14 cellular contexts compared by ENCODE assay signal in the genomic region with DNA sequence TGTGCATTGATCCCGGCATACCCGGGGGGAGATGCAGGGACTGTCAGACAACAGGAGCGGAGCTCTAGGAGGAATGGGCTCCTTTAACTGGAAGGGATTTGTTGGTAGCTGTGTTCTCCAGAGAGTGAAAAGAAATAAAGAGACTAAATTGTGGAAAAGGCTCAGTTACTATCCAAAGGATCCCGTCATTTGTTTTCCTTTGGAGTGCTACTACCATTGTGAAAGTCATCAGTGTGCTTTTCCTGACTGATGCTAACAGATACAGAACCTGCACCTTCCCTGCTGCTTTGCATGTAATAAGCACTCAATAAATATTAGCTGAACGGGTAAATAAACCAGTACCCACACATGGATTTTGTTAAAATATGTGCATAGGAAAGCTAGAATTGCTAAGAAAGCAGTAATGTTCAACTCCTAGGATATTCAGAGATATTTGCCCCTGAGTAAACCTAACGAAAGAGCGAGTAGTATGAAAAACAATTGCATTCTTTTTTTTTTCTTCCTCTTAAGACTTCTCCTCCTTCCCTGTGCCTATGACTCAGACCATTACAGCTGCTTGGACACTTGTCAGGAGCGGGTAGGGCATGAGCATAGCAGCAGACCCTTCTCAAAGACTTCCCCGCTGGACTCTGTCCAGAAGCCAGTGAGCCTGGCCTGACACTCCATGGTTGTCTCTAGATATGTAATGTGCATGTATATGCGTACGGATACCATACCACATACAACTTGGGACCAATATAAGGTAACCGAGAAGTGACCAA. TPM values are rescaled to one million over a fixed set of nuclear protein-coding genes. Genes with fewer than 3 reads are reported as not detected.
DNase-seq lines count a peak whose midpoint lies in the region; ATAC-seq and TF ChIP-seq lines count a peak whose summit lies in the region.
"Had no signal": no experiment of that assay in that cellular context is flagged by ENCODE, and none has a peak within 500 bp of the region (broad histone marks: within the 10 kb centered on the region; RNA-seq: fewer than 3 reads in every experiment).

No MANE protein-coding gene starts in this region.

- no peaks in the 10 kb centered on the region for H3K36me3 ChIP-seq in ovary
- no peaks in the 10 kb centered on the region for H3K36me3 ChIP-seq in Karpas-422 (ENCODE audit: insufficient read depth, low read length)
- H3K36me3 ChIP-seq: prostate gland had no signal

- H3K4me1 Mint-ChIP-seq in glutamatergic neuron (ENCODE audit: low read depth, unreplicated experiment): peaks cover 8% of the 10 kb centered on the region

- TF ChIP-seq POLR2A in ovary (IDR thresholded peaks at IDR 0.05): no peak

- no peaks in the 10 kb centered on the region for H3K36me3 Mint-ChIP-seq in glutamatergic neuron (ENCODE audit: unreplicated experiment)

- peak overlapping the region; percentile 48 for H3K4me3 Mint-ChIP-seq in glutamatergic neuron (ENCODE audit: unreplicated experiment)

- H3K27ac ChIP-seq in ovary (no peak overlapping the region), Karpas-422 (ENCODE audit: low read length) (no peak overlapping the region)
- H3K27ac ChIP-seq: prostate gland had no signal

- H3K9me3 Mint-ChIP-seq in glutamatergic neuron (ENCODE audit: unreplicated experiment): no peaks in the 10 kb centered on the region

- intact Hi-C loops in ovary (cut with DNase I): no loop called here

- H3K9me2 ChIP-seq in Karpas-422 (replicated peaks; ENCODE audit: insufficient read depth, low read length): no peaks in the 10 kb centered on the region

- H3K4me1 ChIP-seq in ovary (ENCODE audit: insufficient read depth) (no peaks in the 10 kb centered on the region), Karpas-422 (ENCODE audit: low read length) (no peaks in the 10 kb centered on the region)
- H3K4me1 ChIP-seq: BE2C, prostate gland had no signal

- peak overlapping the region; percentile 62 for H3K27ac Mint-ChIP-seq in glutamatergic neuron (ENCODE audit: unreplicated experiment)

- H3K27me3 Mint-ChIP-seq in glutamatergic neuron (ENCODE audit: unreplicated experiment): peaks cover 2% of the 10 kb centered on the region

- TF ChIP-seq CTCF in AG09319 (IDR thresholded peaks at IDR 0.05; ENCODE audit: low read depth, low read length) (no peak), glutamatergic neuron (IDR thresholded peaks at IDR 0.05; ENCODE audit: partially characterized antibody, unreplicated experiment) (no peak), ovary (IDR thresholded peaks at IDR 0.05) (no peak)

- no peak for TF ChIP-seq EP300 in ovary (IDR thresholded peaks at IDR 0.05)

- H3K79me2 ChIP-seq in Karpas-422 (ENCODE audit: low read length): no peaks in the 10 kb centered on the region

- H2AFZ ChIP-seq in Karpas-422 (ENCODE audit: low read length): no peak overlapping the region

- DNase-seq in AG09319 (ENCODE audit: extremely low read depth, low read depth): peak; percentile 25
- peak; percentile 31 for DNase-seq in amniotic epithelial cell (ENCODE audit: low read depth)
- DNase-seq in glutamatergic neuron: no peak
- DNase-seq in ovary: peak in 1 of 5 donors; percentile 27
- no peak for DNase-seq in NCI-H1694 (lab: John Stamatoyannopoulos, UW)
- no peak for DNase-seq in Karpas-422
- DNase-seq in activated gamma-delta T cell (lab: John Stamatoyannopoulos, UW): no peak
- DNase-seq: activated CD4-positive, alpha-beta T cell treated with anti-CD3 and anti-CD28 coated beads for 1 hour; activated naive CD4-positive, alpha-beta T cell treated with anti-CD3 and anti-CD28 coated beads, Interleukin-2, amount 50 U/mL, for 16 hours; BE2C; NCI-H1092 had no signal

- H3K9me3 ChIP-seq in ovary: no peaks in the 10 kb centered on the region
- H3K9me3 ChIP-seq in Karpas-422 (ENCODE audit: low read length): no peaks in the 10 kb centered on the region
- H3K9me3 ChIP-seq: BE2C, prostate gland had no signal

- no peak overlapping the region for H3K9ac ChIP-seq in Karpas-422 (ENCODE audit: low read length)

- H3K4me2 ChIP-seq in Karpas-422 (ENCODE audit: low read depth, low read length, poor library complexity, severe bottlenecking): no peak overlapping the region

- ATAC-seq in HG02678 (IDR thresholded peaks at IDR 0.05; ENCODE audit: unreplicated experiment): no peak
- ATAC-seq: Panc1 had no signal

- H4K20me1 ChIP-seq in Karpas-422 (ENCODE audit: insufficient read depth, low read depth, low read length): no peaks in the 10 kb centered on the region

- 70 to 78% (median 78%) methylated on average over 12 of the region's 12 CpGs for WGBS in ovary, 3 donors

- H3K27me3 ChIP-seq in ovary: no peaks in the 10 kb centered on the region
- H3K27me3 ChIP-seq in Karpas-422 (ENCODE audit: low read length): no peaks in the 10 kb centered on the region
- H3K27me3 ChIP-seq: BE2C had no signal

- H3K4me3 ChIP-seq in ovary: peak overlapping the region; percentile 5
- H3K4me3 ChIP-seq in Karpas-422 (ENCODE audit: low read length): no peak overlapping the region
- H3K4me3 ChIP-seq: prostate gland had no signal

RNA-seq across cellular contexts. Expression of gene PTGFRN, which starts 41.6 kb away (rescaled TPM):
- total RNA-seq in glutamatergic neuron (ENCODE audit: unreplicated experiment): 61.2 TPM
- 10 to 100 TPM; 26.0 to 87.6 (median 65.8) TPM for total RNA-seq in ovary
- polyA plus RNA-seq in ovary: 100 to 1,000 TPM in 1 of 2 donors, 10 to 100 TPM in 1; 22.9 to 106 TPM
- not detected in 2 replicates for total RNA-seq in Karpas-422 (2014; rRNA removed; shearing (Covaris generic); ENCODE audit: low replicate concordance)

RNA-seq across cellular contexts. Expression of gene CD101, which starts 50.2 kb away (rescaled TPM):
- total RNA-seq in glutamatergic neuron (ENCODE audit: unreplicated experiment) (3.2 TPM), ovary (1 to 10 TPM in 5 of 7 donors, under 1 TPM in 2; 0.36 to 1.6 (median 1.4) TPM)
- 1 to 10 TPM in 1 of 2 donors, under 1 TPM in 1; 0.30 to 1.1 TPM for polyA plus RNA-seq in ovary
- not detected in 2 replicates for total RNA-seq in Karpas-422 (2014; rRNA removed; shearing (Covaris generic); ENCODE audit: low replicate concordance)

Comparison
In these comparisons a context has a peak if more than half of its experiments do, and no peak if none do; other contexts are left out.
1. DNase-seq: peak in AG09319 (single experiment) and amniotic epithelial cell (single experiment); none in glutamatergic neuron (single experiment), NCI-H1694 (single experiment), Karpas-422 (single experiment) and activated gamma-delta T cell (single experiment).
2. RNA of gene PTGFRN, which starts 41.6 kb away (total RNA-seq): 26.0 to 87.6 TPM in ovary and 61.2 TPM in glutamatergic neuron (single experiment); not detected in Karpas-422; every median in the first group is over 10 times any median in the second.